In genomic region chr10:85791846-85792532, GRCh38 we compare ENCODE assay signal across 9 cellular contexts.
DNase-seq lines count a peak whose midpoint lies in the region; ATAC-seq and TF ChIP-seq lines count a peak whose summit lies in the region.
"Had no signal": no experiment of that assay in that cellular context is flagged by ENCODE, and none has a peak within 500 bp of the region (broad histone marks: within the 10 kb centered on the region; RNA-seq: fewer than 3 reads in every experiment).

No MANE protein-coding gene starts in this region.

- H3K27me3 ChIP-seq in DND-41 (ENCODE audit: insufficient read depth, low read length, poor library complexity) (peaks cover 5% of the 10 kb centered on the region), neural cell (ENCODE audit: insufficient read depth, low read depth, low read length) (no peaks in the 10 kb centered on the region)

- H3K36me3 ChIP-seq in DND-41 (ENCODE audit: insufficient read depth, low read length), result no peaks in the 10 kb centered on the region
- H3K36me3 ChIP-seq in neural cell (ENCODE audit: insufficient read depth, low read length), result no peaks in the 10 kb centered on the region

- no peaks in the 10 kb centered on the region for H3K9me2 ChIP-seq in neural cell (ENCODE audit: insufficient read depth, low read length)

- H3K27ac ChIP-seq in DND-41 (ENCODE audit: low read length), result no peak overlapping the region
- no peak overlapping the region for H3K27ac ChIP-seq in neural cell (ENCODE audit: low read length)

- in situ Hi-C loops in KBM-7 (cut with MboI; ENCODE audit: low pct_unique_long_range_greater_than_20kb, low sequenced_read_pairs), result loop anchor here (25.0 kb wide), 1 partner anchor 570 kb away; the partner anchor contains the start of gene GRID1
- in situ Hi-C loops in GM13976 (cut with MboI; ENCODE audit: low sequenced_read_pairs, unreplicated experiment), result no loop called here

- H2AFZ ChIP-seq in DND-41 (ENCODE audit: low read depth, low read length) (no peak overlapping the region), neural cell (ENCODE audit: low read depth, low read length) (no peak overlapping the region)

- no peak for TF ChIP-seq EP300 in neural cell (conservative IDR thresholded peaks at IDR 0.05; ENCODE audit: poor library complexity, severe bottlenecking)

- H3K4me1 ChIP-seq in DND-41 (ENCODE audit: insufficient read depth, low read length), result no peaks in the 10 kb centered on the region

- H3K9me3 ChIP-seq in DND-41 (ENCODE audit: insufficient read depth, low read length, severe bottlenecking), result no peaks in the 10 kb centered on the region
- no peaks in the 10 kb centered on the region for H3K9me3 ChIP-seq in neural cell (ENCODE audit: low read length)

- H3K79me2 ChIP-seq in DND-41 (ENCODE audit: insufficient read depth, low read length) (no peaks in the 10 kb centered on the region), neural cell (replicated peaks; ENCODE audit: insufficient read depth, low read length) (no peaks in the 10 kb centered on the region)

- H3K4me2 ChIP-seq in DND-41 (ENCODE audit: insufficient read depth, low read length) (no peak overlapping the region), neural cell (ENCODE audit: low read length) (no peak overlapping the region)

- no peaks in the 10 kb centered on the region for H4K20me1 ChIP-seq in DND-41 (ENCODE audit: insufficient read depth, low read length)
- no peaks in the 10 kb centered on the region for H4K20me1 ChIP-seq in neural cell (ENCODE audit: insufficient read depth)

- H3F3A ChIP-seq in neural cell (ENCODE audit: insufficient read depth, low read length, poor library complexity, severe bottlenecking), result no peaks in the 10 kb centered on the region

- DNase-seq in DND-41, result no peak
- peak; percentile 21 for DNase-seq in KBM-7
- peak; percentile 9 for DNase-seq in cerebellar cortex (ENCODE audit: low spot score)
- DNase-seq in MV-4-11 (lab: John Stamatoyannopoulos, UW), result no peak
- DNase-seq in foreskin fibroblast, result no peak
- DNase-seq in GM13976 (ENCODE audit: low spot score), result no peak
- DNase-seq: EL had no signal

- peak; percentile 40 for TF ChIP-seq CTCF in DND-41 (IDR thresholded peaks at IDR 0.05; ENCODE audit: borderline replicate concordance, extremely low read depth, low read length, poor library complexity, severe bottlenecking)
- TF ChIP-seq CTCF in neural cell (IDR thresholded peaks at IDR 0.05; ENCODE audit: poor library complexity, severe bottlenecking), result peak; percentile 32
- no peak for TF ChIP-seq CTCF in foreskin fibroblast (IDR thresholded peaks at IDR 0.05; ENCODE audit: low read depth, low read length)
- TF ChIP-seq CTCF in GM13976 (IDR thresholded peaks at IDR 0.05; ENCODE audit: borderline replicate concordance, control extremely low read depth, extremely low read depth, insufficient read depth, missing control alignments), result no peak

- no peak for ATAC-seq in DND-41 (ENCODE audit: insufficient read depth, low read depth)
- ATAC-seq in HG03175 (IDR thresholded peaks at IDR 0.05; ENCODE audit: unreplicated experiment), result no peak

- TF ChIP-seq RAD21 in neural cell (conservative IDR thresholded peaks at IDR 0.05), result peak; percentile 17

- H3K9ac ChIP-seq in DND-41 (ENCODE audit: low read depth, low read length) (no peak overlapping the region), neural cell (ENCODE audit: low read length) (no peak overlapping the region)

- no peak overlapping the region for H3K4me3 ChIP-seq in DND-41 (ENCODE audit: low read depth in 1 of 2, low read length in 2 of 2)
- no peak overlapping the region for H3K4me3 ChIP-seq in neural cell (ENCODE audit: low read length)
- no peak overlapping the region for H3K4me3 ChIP-seq in foreskin fibroblast (ENCODE audit: low read depth in 1 of 2, low read length in 2 of 2)

TF ChIP-seq in neural cell, 6 proteins besides CTCF, POLR2A, EP300 and RAD21:
- no peak for TF ChIP-seq EZH2 (IDR thresholded peaks at IDR 0.05; ENCODE audit: borderline replicate concordance, insufficient read depth, low read length, poor library complexity, severe bottlenecking)

Comparison
In these comparisons a context has a peak if more than half of its experiments do, and no peak if none do; other contexts are left out.
1. DNase-seq: peak in KBM-7 (single experiment) and cerebellar cortex (single experiment); none in DND-41 (single experiment), MV-4-11 (single experiment), foreskin fibroblast (0 of 2) and GM13976 (single experiment).
2. CTCF ChIP-seq: peak in DND-41 (single experiment) and neural cell (single experiment); none in foreskin fibroblast (single experiment) and GM13976 (single experiment).